Comparison of ENCODE assay signal across 9 cellular contexts in genomic region chrX:42944381-42944998, GRCh38.
DNase-seq lines count a peak whose midpoint lies in the region; ATAC-seq and TF ChIP-seq lines count a peak whose summit lies in the region.
"Had no signal": no experiment of that assay in that cellular context is flagged by ENCODE, and none has a peak within 500 bp of the region (broad histone marks: within the 10 kb centered on the region; RNA-seq: fewer than 3 reads in every experiment).

No MANE protein-coding gene starts in this region.

- no peaks in the 10 kb centered on the region for H3F3A ChIP-seq in DOHH2 (ENCODE audit: control insufficient read depth, insufficient read depth)

- H3K27ac ChIP-seq in DOHH2 (ENCODE audit: low read depth, low read length) (peak overlapping the region; percentile 84), Peyer's patch (peak overlapping the region; percentile 8 to 78 (median 56)), mesendoderm (ENCODE audit: low read depth, low read length) (no peak overlapping the region), suprapubic skin (no peak overlapping the region)

- H3K27me3 ChIP-seq in DOHH2 (ENCODE audit: control insufficient read depth, low read length) (no peaks in the 10 kb centered on the region), Peyer's patch (no peaks in the 10 kb centered on the region), mesendoderm (ENCODE audit: insufficient read depth, low read length, poor library complexity) (no peaks in the 10 kb centered on the region), suprapubic skin (no peaks in the 10 kb centered on the region)

- H3K4me2 ChIP-seq in DOHH2 (ENCODE audit: low read length) (no peak overlapping the region), mesendoderm (ENCODE audit: low read length) (no peak overlapping the region)

- H3K9me3 ChIP-seq in DOHH2 (ENCODE audit: control insufficient read depth, insufficient read depth, low read length): peaks cover 29% of the 10 kb centered on the region
- H3K9me3 ChIP-seq in Peyer's patch: no peaks in the 10 kb centered on the region
- H3K9me3 ChIP-seq in suprapubic skin: no peaks in the 10 kb centered on the region

- no peaks in the 10 kb centered on the region for H3K9me2 ChIP-seq in DOHH2 (replicated peaks; ENCODE audit: control insufficient read depth, low read length)

- H3K23ac ChIP-seq in mesendoderm (ENCODE audit: low read length): no peak overlapping the region

- no peak overlapping the region for H2AK5ac ChIP-seq in mesendoderm (ENCODE audit: low read length)

- no peak overlapping the region for H2BK5ac ChIP-seq in mesendoderm (ENCODE audit: low read length)

- H2BK15ac ChIP-seq in mesendoderm (replicated peaks; ENCODE audit: low read depth): no peak overlapping the region

- peaks cover 46% of the 10 kb centered on the region for H3K36me3 ChIP-seq in DOHH2 (ENCODE audit: control insufficient read depth, low read length)
- H3K36me3 ChIP-seq in Peyer's patch: no peaks in the 10 kb centered on the region
- H3K36me3 ChIP-seq in mesendoderm (ENCODE audit: control insufficient read depth, insufficient read depth, low read length): no peaks in the 10 kb centered on the region
- no peaks in the 10 kb centered on the region for H3K36me3 ChIP-seq in suprapubic skin

- no CpG with 5 or more reads among the region's 3 CpGs for WGBS in mesendoderm (ENCODE audit: extremely low coverage, insufficient coverage, low lambda C conversion rate)
- 67% methylated on average over 3 of the region's 3 CpGs for WGBS in suprapubic skin

- no peak overlapping the region for H3K4ac ChIP-seq in mesendoderm (ENCODE audit: low read depth, low read length)

- H4K8ac ChIP-seq in mesendoderm (ENCODE audit: low read depth, low read length): no peak overlapping the region

- no peaks in the 10 kb centered on the region for H4K20me1 ChIP-seq in DOHH2 (ENCODE audit: control insufficient read depth, insufficient read depth, low read depth, low read length)

- no peak for TF ChIP-seq POLR2A in Peyer's patch (IDR thresholded peaks at IDR 0.05)
- no peak for TF ChIP-seq POLR2A in suprapubic skin (IDR thresholded peaks at IDR 0.05)

- H3K4me3 ChIP-seq in DOHH2 (ENCODE audit: low read length) (peak overlapping the region; percentile 30; the same call in 1 of the 2 replicates), Peyer's patch (no peak overlapping the region), mesendoderm (ENCODE audit: low read length) (no peak overlapping the region), suprapubic skin (no peak overlapping the region)

- H3K4me1 ChIP-seq in DOHH2 (ENCODE audit: control insufficient read depth, low read length) (peaks cover 30% of the 10 kb centered on the region), Peyer's patch (no peaks in the 10 kb centered on the region), mesendoderm (ENCODE audit: control insufficient read depth, low read depth, low read length) (no peaks in the 10 kb centered on the region), suprapubic skin (no peaks in the 10 kb centered on the region)

- H3K56ac ChIP-seq in mesendoderm (ENCODE audit: low read length): no peak overlapping the region

- in situ Hi-C loops in ACHN (cut with HindIII; ENCODE audit: low pct_ligation_motif_present, low pct_unique_long_range_greater_than_20kb, low sequenced_read_pairs): no loop called here

- ATAC-seq in GM21447 (IDR thresholded peaks at IDR 0.05; ENCODE audit: unreplicated experiment) (peak; percentile 29), HG02763 (IDR thresholded peaks at IDR 0.05; ENCODE audit: unreplicated experiment) (no peak)

- H3K18ac ChIP-seq in mesendoderm (ENCODE audit: low read length): no peak overlapping the region

- H2BK120ac ChIP-seq in mesendoderm (ENCODE audit: low read depth, low read length): no peak overlapping the region

- H3K9ac ChIP-seq in mesendoderm (ENCODE audit: low read length): no peak overlapping the region

- TF ChIP-seq CTCF in DOHH2 (IDR thresholded peaks at IDR 0.05; ENCODE audit: low read depth, low read length, poor library complexity, severe bottlenecking): no peak
- TF ChIP-seq CTCF in Peyer's patch (IDR thresholded peaks at IDR 0.05): no peak
- TF ChIP-seq CTCF in suprapubic skin (IDR thresholded peaks at IDR 0.05): no peak

- TF ChIP-seq EP300 in suprapubic skin (IDR thresholded peaks at IDR 0.05): no peak

- no peaks in the 10 kb centered on the region for H3K79me2 ChIP-seq in DOHH2 (ENCODE audit: control insufficient read depth, low read length)
- H3K79me2 ChIP-seq in mesendoderm (ENCODE audit: control insufficient read depth, insufficient read depth, low read length): no peaks in the 10 kb centered on the region

- no peak overlapping the region for H4K5ac ChIP-seq in mesendoderm (ENCODE audit: low read length)

- DNase-seq in Peyer's patch (peak in 1 of 3 donors; percentile 54), mesendoderm (peak; percentile 2), ACHN (no peak), retina (no peak), suprapubic skin (ENCODE audit: low spot score in 2 of 2) (no peak)
- DNase-seq: NCI-H1694 treated with DMSO at 0.1 percent for 48 hours had no signal

- H3K79me1 ChIP-seq in mesendoderm (ENCODE audit: low read length): no peaks in the 10 kb centered on the region

Comparison
In these comparisons a context has a peak if more than half of its experiments do, and no peak if none do; other contexts are left out.
1. H3K27ac ChIP-seq: peak in DOHH2 (single experiment) and Peyer's patch (4 of 4); none in mesendoderm (single experiment) and suprapubic skin (single experiment).